ENCODE assay signal across 8 cellular contexts in the genomic region with DNA sequence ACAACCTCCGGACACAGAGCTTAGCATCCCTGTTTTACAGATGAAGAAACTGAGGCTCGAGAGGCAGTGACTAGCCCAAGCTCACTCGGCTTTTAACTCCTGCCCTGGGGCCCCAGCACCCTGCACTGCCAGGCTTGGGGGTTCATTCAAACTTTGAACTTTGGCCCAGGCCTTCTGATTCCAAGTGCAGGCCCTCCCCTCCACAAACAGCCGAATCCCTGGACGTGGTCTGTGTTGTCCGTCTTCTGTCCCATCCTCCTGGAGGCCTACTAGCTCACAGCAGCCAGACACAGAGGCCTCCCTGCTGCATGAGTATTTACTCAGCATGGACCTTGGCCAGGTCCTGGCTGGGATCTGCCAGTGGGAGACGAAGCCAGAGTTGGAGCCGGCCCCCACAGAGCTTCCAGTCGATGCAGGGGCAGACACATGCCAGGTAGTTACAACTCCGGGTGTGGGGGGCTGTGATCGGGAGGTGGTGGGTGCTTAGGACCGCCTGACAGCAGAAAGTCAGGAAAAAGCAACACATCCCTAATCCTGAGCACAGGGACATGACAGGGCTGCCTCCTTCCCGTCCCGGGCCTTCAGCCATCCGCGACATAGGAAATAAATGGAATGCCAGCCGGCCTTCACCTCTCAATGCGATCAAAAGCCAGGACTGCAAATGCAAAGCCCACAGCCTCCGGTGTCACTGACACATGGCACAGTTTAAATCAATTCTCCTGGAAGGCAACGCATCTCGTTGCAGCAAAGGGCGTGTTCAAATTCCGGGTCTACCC. TPM values are rescaled to one million over a fixed set of nuclear protein-coding genes. Genes with fewer than 3 reads are reported as not detected.
A peak's percentile ranks its signal among the peaks of the same experiment; 100 is the strongest.
DNase-seq lines count a peak whose midpoint lies in the region; ATAC-seq and TF ChIP-seq lines count a peak whose summit lies in the region.

No MANE protein-coding gene starts in this region.

- peaks cover 97% of the 10 kb centered on the region for H3K4me1 ChIP-seq in suprapubic skin

- 23% methylated on average over 22 of the region's 23 CpGs for WGBS in suprapubic skin

- peak; percentile 85 for ATAC-seq in left lobe of liver

- TF ChIP-seq EP300 in suprapubic skin (IDR thresholded peaks at IDR 0.05) = no peak

- no peaks in the 10 kb centered on the region for H3K36me3 ChIP-seq in brain microvascular endothelial cell (replicated peaks)
- no peaks in the 10 kb centered on the region for H3K36me3 ChIP-seq in suprapubic skin

- H3K27me3 ChIP-seq in brain microvascular endothelial cell (replicated peaks) = no peaks in the 10 kb centered on the region
- no peaks in the 10 kb centered on the region for H3K27me3 ChIP-seq in suprapubic skin

- no peaks in the 10 kb centered on the region for H3K9me3 ChIP-seq in suprapubic skin

- no peak overlapping the region for H3K4me3 ChIP-seq in brain microvascular endothelial cell (ENCODE audit: low read depth, low read length)
- H3K4me3 ChIP-seq in suprapubic skin = peak overlapping the region; percentile 80

- in situ Hi-C loops in brain microvascular endothelial cell (cut with HindIII; ENCODE audit: low pct_ligation_motif_present, low sequenced_read_pairs) = no loop called here

- TF ChIP-seq CTCF in brain microvascular endothelial cell (IDR thresholded peaks at IDR 0.05; ENCODE audit: low read depth, low read length, missing control alignments) (peak; percentile 41), suprapubic skin (IDR thresholded peaks at IDR 0.05) (no peak)

- peak overlapping the region; percentile 73 for H3K27ac ChIP-seq in brain microvascular endothelial cell
- peak overlapping the region; percentile 95 for H3K27ac ChIP-seq in suprapubic skin

- DNase-seq in M059J (ENCODE audit: low read depth) (peak; percentile 69), brain microvascular endothelial cell (peak; percentile 66), left lobe of liver (ENCODE audit: low spot score) (peak; percentile 89), suprapubic skin (ENCODE audit: low spot score in 2 of 2) (no peak), NCI-H1417 (lab: John Stamatoyannopoulos, UW) (no peak), NCI-H1048 (lab: John Stamatoyannopoulos, UW) (no peak), amygdala (lab: John Stamatoyannopoulos, UW) (no peak)
- DNase-seq in effector CD8-positive, alpha-beta T cell (lab: John Stamatoyannopoulos, UW) = no peak

- TF ChIP-seq POLR2A in suprapubic skin (IDR thresholded peaks at IDR 0.05) = no peak

RNA-seq across cellular contexts. Expression of a gene that starts 7.4 kb away (rescaled TPM):
- 6.7 and 13.2 TPM in 2 replicates for total RNA-seq in M059J (2014; rRNA removed; shearing (Covaris generic))
- 4.1 TPM for total RNA-seq in left lobe of liver
- total RNA-seq in suprapubic skin = 100 to 1,000 TPM; 327 to 569 (median 449) TPM

RNA-seq across cellular contexts. Expression of a gene that starts 46.7 kb away (rescaled TPM):
- 5.8 and 14.8 TPM in 2 replicates for total RNA-seq in M059J (2014; rRNA removed; shearing (Covaris generic))
- total RNA-seq in left lobe of liver (359 TPM), suprapubic skin (10 to 100 TPM; 25.0 to 33.0 (median 29.6) TPM)

Comparison
In these comparisons a context has a peak if more than half of its experiments do, and no peak if none do; other contexts are left out.
1. DNase-seq: peak in M059J (single experiment), brain microvascular endothelial cell (single experiment) and left lobe of liver (single experiment); none in suprapubic skin (0 of 2), NCI-H1417 (0 of 3), effector CD8-positive, alpha-beta T cell (single experiment), NCI-H1048 (single experiment) and amygdala (0 of 56).
2. RNA of a gene that starts 7.4 kb away (total RNA-seq): 327 to 569 TPM in suprapubic skin; 6.7 to 13.2 TPM in M059J and 4.1 TPM in left lobe of liver (single experiment); every median in the first group is over 10 times any median in the second.
3. RNA of a gene that starts 46.7 kb away (total RNA-seq): 359 TPM in left lobe of liver (single experiment); 25.0 to 33.0 TPM in suprapubic skin and 5.8 to 14.8 TPM in M059J; every median in the first group is over 10 times any median in the second.